23 cellular contexts compared by ENCODE assay signal in the genomic region with DNA sequence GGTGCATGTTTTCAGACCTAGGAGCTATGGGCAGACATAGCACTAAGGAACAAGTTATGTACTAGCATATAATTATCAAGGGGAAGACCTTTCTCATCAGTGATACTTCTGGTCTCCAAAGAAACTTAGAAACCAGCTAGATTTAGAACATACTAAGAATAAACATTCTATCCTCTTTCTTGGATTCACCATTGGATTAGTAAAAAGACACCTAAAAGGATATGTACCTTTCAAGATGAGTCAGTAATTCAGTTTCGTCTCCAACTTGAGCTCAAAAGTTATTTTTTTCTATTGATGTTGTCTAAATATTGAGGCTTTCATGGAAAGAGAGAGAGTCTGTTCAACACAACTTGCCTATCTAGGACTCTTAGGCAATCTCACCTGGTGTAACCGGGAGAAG. TPM values are rescaled to one million over a fixed set of nuclear protein-coding genes. Genes with fewer than 3 reads are reported as not detected.
DNase-seq lines count a peak whose midpoint lies in the region; ATAC-seq and TF ChIP-seq lines count a peak whose summit lies in the region.
"Had no signal": no experiment of that assay in that cellular context is flagged by ENCODE, and none has a peak within 500 bp of the region (broad histone marks: within the 10 kb centered on the region; RNA-seq: fewer than 3 reads in every experiment).

No MANE protein-coding gene starts in this region.

- no peaks in the 10 kb centered on the region for H3K79me2 ChIP-seq in OCI-LY3 (ENCODE audit: low read length)

- peaks cover 18% of the 10 kb centered on the region for H4K20me1 ChIP-seq in OCI-LY3 (ENCODE audit: insufficient read depth, low read length)

- H3K36me3 ChIP-seq in OCI-LY3 (replicated peaks; ENCODE audit: low read depth, low read length): peaks cover 27% of the 10 kb centered on the region

- intact Hi-C loops in activated CD8-positive, alpha-beta T cell treated with anti-CD3 and anti-CD28 coated beads for 36 hours (cut with micrococcal nuclease): no loop called here

- H3K4me1 ChIP-seq in OCI-LY3 (ENCODE audit: low read length): peaks cover 19% of the 10 kb centered on the region
- H3K4me1 ChIP-seq: A549, BE2C had no signal

- CTCF ChIA-PET in activated CD8-positive, alpha-beta T cell treated with anti-CD3 and anti-CD28 coated beads for 36 hours (lab: Charles Lee): interaction anchor here (6.5 kb wide), 1 partner anchor 13 kb away, joined by 73 read pairs; a partner anchor contains a TSS
- CTCF ChIA-PET in activated CD8-positive, alpha-beta T cell treated with anti-CD3 and anti-CD28 coated beads, Interleukin-2, amount 10 ng/mL, durations not matched to agents 7 days and 5 days (lab: Charles Lee): interaction anchor here (1.4 to 6.6 kb wide), 2 partner anchors 12 to 15 kb away, joined by 3 to 80 read pairs; a partner anchor contains a TSS

- no peaks in the 10 kb centered on the region for H3K27me3 Mint-ChIP-seq in activated CD8-positive, alpha-beta T cell treated with anti-CD3 and anti-CD28 coated beads for 36 hours
- no peaks in the 10 kb centered on the region for H3K27me3 Mint-ChIP-seq in activated CD8-positive, alpha-beta T cell treated with anti-CD3 and anti-CD28 coated beads, Interleukin-2, amount 10 ng/mL, durations not matched to agents 7 days and 5 days (ENCODE audit: low read depth)
- H3K27me3 Mint-ChIP-seq: CD4-positive, alpha-beta T cell; CD8-positive, alpha-beta memory T cell had no signal

- no peaks in the 10 kb centered on the region for H3K27me3 ChIP-seq in OCI-LY3 (ENCODE audit: low read depth, low read length)
- H3K27me3 ChIP-seq: BE2C; BLaER1 treated with 17β-estradiol and CSF1 and Interleukin-3, amounts not matched to agents 10 nM and 100 nM had no signal

- no peak for DNase-seq in activated CD8-positive, alpha-beta T cell treated with anti-CD3 and anti-CD28 coated beads for 36 hours
- no peak for DNase-seq in activated CD8-positive, alpha-beta T cell treated with anti-CD3 and anti-CD28 coated beads, Interleukin-2, amount 10 ng/mL, durations not matched to agents 7 days and 5 days
- peak; percentile 31 for DNase-seq in GM12865 (ENCODE audit: low read depth)
- DNase-seq in stimulated activated effector memory CD8-positive, alpha-beta T cell treated with anti-CD3 and anti-CD28 coated beads, Interleukin-12 subunit alpha, Interleukin-12 subunit beta, amount 100 ng/mL, for 72 hours (ENCODE audit: low spot score in 2 of 2): no peak
- no peak for DNase-seq in SIG-M5 treated with dmso at 0.1 percent for 504 hours (lab: John Stamatoyannopoulos, UW; ENCODE audit: unreplicated experiment)
- DNase-seq: 8988T; ACHN; AML-193; BE2C; CD4-positive, alpha-beta T cell; CD8-positive, alpha-beta memory T cell; DMS 273 treated with DMSO at 0.1 percent for 48 hours; DMS79; EL; GDM1; GM23248; H7; HCEC 1CT had no signal

- no peak overlapping the region for H3K27ac ChIP-seq in OCI-LY3 (ENCODE audit: low read length)
- H3K27ac ChIP-seq: A549; BLaER1 treated with 17β-estradiol and CSF1 and Interleukin-3, amounts not matched to agents 10 nM and 100 nM; GM23248 had no signal

- no peaks in the 10 kb centered on the region for H3K9me3 ChIP-seq in OCI-LY3 (ENCODE audit: insufficient read depth, low read length)
- H3K9me3 ChIP-seq: A549; BE2C; BLaER1 treated with 17β-estradiol and CSF1 and Interleukin-3, amounts not matched to agents 10 nM and 100 nM had no signal

- H3K9ac ChIP-seq in OCI-LY3 (ENCODE audit: low read length): no peak overlapping the region
- H3K9ac ChIP-seq: BLaER1 treated with 17β-estradiol and CSF1 and Interleukin-3, amounts not matched to agents 10 nM and 100 nM; GM23248 had no signal

- no peaks in the 10 kb centered on the region for H3K36me3 Mint-ChIP-seq in activated CD8-positive, alpha-beta T cell treated with anti-CD3 and anti-CD28 coated beads for 36 hours (ENCODE audit: low read depth)
- H3K36me3 Mint-ChIP-seq in activated CD8-positive, alpha-beta T cell treated with anti-CD3 and anti-CD28 coated beads, Interleukin-2, amount 10 ng/mL, durations not matched to agents 7 days and 5 days (ENCODE audit: low read depth): peaks cover 5% of the 10 kb centered on the region
- peaks cover 34% of the 10 kb centered on the region for H3K36me3 Mint-ChIP-seq in stimulated activated effector memory CD8-positive, alpha-beta T cell treated with anti-CD3 and anti-CD28 coated beads, Interleukin-12 subunit alpha, Interleukin-12 subunit beta, amount 100 ng/mL, for 72 hours

- H3K4me3 ChIP-seq in GM12865 (ENCODE audit: low read depth, low read length) (no peak overlapping the region), OCI-LY3 (ENCODE audit: low read length) (no peak overlapping the region)
- H3K4me3 ChIP-seq: A549; BLaER1 treated with 17β-estradiol and CSF1 and Interleukin-3, amounts not matched to agents 10 nM and 100 nM; GM23248 had no signal

- POLR2A ChIA-PET in activated CD8-positive, alpha-beta T cell treated with anti-CD3 and anti-CD28 coated beads for 36 hours (lab: Charles Lee): interaction anchor here (0.9 to 1.0 kb wide), 2 partner anchors 20 to 23 kb away, joined by 3 to 5 read pairs; no protein-coding TSS in a partner anchor
- POLR2A ChIA-PET in activated CD8-positive, alpha-beta T cell treated with anti-CD3 and anti-CD28 coated beads, Interleukin-2, amount 10 ng/mL, durations not matched to agents 7 days and 5 days (lab: Charles Lee): interaction anchor here (0.7 kb wide), 1 partner anchor 13 kb away, joined by 8 read pairs; no protein-coding TSS in a partner anchor

- peaks cover 22% of the 10 kb centered on the region for H3K4me1 Mint-ChIP-seq in activated CD8-positive, alpha-beta T cell treated with anti-CD3 and anti-CD28 coated beads for 36 hours (ENCODE audit: low read depth)
- peaks cover 13% of the 10 kb centered on the region for H3K4me1 Mint-ChIP-seq in activated CD8-positive, alpha-beta T cell treated with anti-CD3 and anti-CD28 coated beads, Interleukin-2, amount 10 ng/mL, durations not matched to agents 7 days and 5 days (ENCODE audit: low read depth)
- H3K4me1 Mint-ChIP-seq in stimulated activated effector memory CD8-positive, alpha-beta T cell treated with anti-CD3 and anti-CD28 coated beads, Interleukin-12 subunit alpha, Interleukin-12 subunit beta, amount 100 ng/mL, for 72 hours: peaks cover 5% of the 10 kb centered on the region

- no peak overlapping the region for H2AFZ ChIP-seq in OCI-LY3 (ENCODE audit: low read depth, low read length)
- H2AFZ ChIP-seq: GM23248 had no signal

- no peaks in the 10 kb centered on the region for H3K9me3 Mint-ChIP-seq in activated CD8-positive, alpha-beta T cell treated with anti-CD3 and anti-CD28 coated beads for 36 hours
- H3K9me3 Mint-ChIP-seq in activated CD8-positive, alpha-beta T cell treated with anti-CD3 and anti-CD28 coated beads, Interleukin-2, amount 10 ng/mL, durations not matched to agents 7 days and 5 days (ENCODE audit: insufficient read depth): no peaks in the 10 kb centered on the region
- no peaks in the 10 kb centered on the region for H3K9me3 Mint-ChIP-seq in stimulated activated effector memory CD8-positive, alpha-beta T cell treated with anti-CD3 and anti-CD28 coated beads, Interleukin-12 subunit alpha, Interleukin-12 subunit beta, amount 100 ng/mL, for 72 hours
- H3K9me3 Mint-ChIP-seq: CD14-positive monocyte; CD4-positive, alpha-beta T cell; CD8-positive, alpha-beta memory T cell had no signal

- ATAC-seq in activated CD8-positive, alpha-beta T cell treated with anti-CD3 and anti-CD28 coated beads for 36 hours: peak; percentile 30
- no peak for ATAC-seq in activated CD8-positive, alpha-beta T cell treated with anti-CD3 and anti-CD28 coated beads, Interleukin-2, amount 10 ng/mL, durations not matched to agents 7 days and 5 days
- ATAC-seq in stimulated activated effector memory CD8-positive, alpha-beta T cell treated with anti-CD3 and anti-CD28 coated beads, Interleukin-12 subunit alpha, Interleukin-12 subunit beta, amount 100 ng/mL, for 72 hours: peak; percentile 32
- ATAC-seq in GM18861 (IDR thresholded peaks at IDR 0.05; ENCODE audit: unreplicated experiment): no peak
- ATAC-seq: A549 had no signal

- TF ChIP-seq CTCF in activated CD8-positive, alpha-beta T cell treated with anti-CD3 and anti-CD28 coated beads for 36 hours (IDR thresholded peaks at IDR 0.05): no peak
- TF ChIP-seq CTCF in GM12865 (IDR thresholded peaks at IDR 0.05; ENCODE audit: insufficient read depth, low read depth, low read length, missing control alignments) (no peak), OCI-LY3 (IDR thresholded peaks at IDR 0.05; ENCODE audit: low read depth, low read length) (no peak)

- peak overlapping the region; percentile 11 for H3K4me2 ChIP-seq in OCI-LY3 (ENCODE audit: low read length)
- H3K4me2 ChIP-seq: A549; BLaER1 treated with 17β-estradiol and CSF1 and Interleukin-3, amounts not matched to agents 10 nM and 100 nM had no signal

- H3K4me3 Mint-ChIP-seq in activated CD8-positive, alpha-beta T cell treated with anti-CD3 and anti-CD28 coated beads for 36 hours: no peak overlapping the region
- no peak overlapping the region for H3K4me3 Mint-ChIP-seq in activated CD8-positive, alpha-beta T cell treated with anti-CD3 and anti-CD28 coated beads, Interleukin-2, amount 10 ng/mL, durations not matched to agents 7 days and 5 days
- H3K4me3 Mint-ChIP-seq in stimulated activated effector memory CD8-positive, alpha-beta T cell treated with anti-CD3 and anti-CD28 coated beads, Interleukin-12 subunit alpha, Interleukin-12 subunit beta, amount 100 ng/mL, for 72 hours: no peak overlapping the region
- H3K4me3 Mint-ChIP-seq: CD14-positive monocyte; CD4-positive, alpha-beta T cell; CD8-positive, alpha-beta memory T cell had no signal

- H3K27ac Mint-ChIP-seq in activated CD8-positive, alpha-beta T cell treated with anti-CD3 and anti-CD28 coated beads for 36 hours: no peak overlapping the region
- H3K27ac Mint-ChIP-seq in activated CD8-positive, alpha-beta T cell treated with anti-CD3 and anti-CD28 coated beads, Interleukin-2, amount 10 ng/mL, durations not matched to agents 7 days and 5 days: no peak overlapping the region
- H3K27ac Mint-ChIP-seq in stimulated activated effector memory CD8-positive, alpha-beta T cell treated with anti-CD3 and anti-CD28 coated beads, Interleukin-12 subunit alpha, Interleukin-12 subunit beta, amount 100 ng/mL, for 72 hours: no peak overlapping the region
- H3K27ac Mint-ChIP-seq: CD4-positive, alpha-beta T cell; CD8-positive, alpha-beta memory T cell had no signal

RNA-seq across cellular contexts. Expression of a gene that starts 13.2 kb away (rescaled TPM):
- 1 to 10 TPM; 5.6 to 6.2 TPM for total RNA-seq in activated CD8-positive, alpha-beta T cell treated with anti-CD3 and anti-CD28 coated beads for 36 hours
- total RNA-seq in activated CD8-positive, alpha-beta T cell treated with anti-CD3 and anti-CD28 coated beads, Interleukin-2, amount 10 ng/mL, durations not matched to agents 7 days and 5 days: 1 to 10 TPM; 3.7 to 4.1 TPM

RNA-seq across cellular contexts. Expression of a gene that starts 24.5 kb away (rescaled TPM):
- 100 to 1,000 TPM; 157 to 175 TPM for total RNA-seq in activated CD8-positive, alpha-beta T cell treated with anti-CD3 and anti-CD28 coated beads for 36 hours
- total RNA-seq in activated CD8-positive, alpha-beta T cell treated with anti-CD3 and anti-CD28 coated beads, Interleukin-2, amount 10 ng/mL, durations not matched to agents 7 days and 5 days: 100 to 1,000 TPM; 155 to 174 TPM

RNA-seq across cellular contexts. Expression of a gene that starts 25.0 kb away (rescaled TPM):
- total RNA-seq in activated CD8-positive, alpha-beta T cell treated with anti-CD3 and anti-CD28 coated beads for 36 hours: 10 to 100 TPM; 13.6 to 14.9 TPM
- total RNA-seq in activated CD8-positive, alpha-beta T cell treated with anti-CD3 and anti-CD28 coated beads, Interleukin-2, amount 10 ng/mL, durations not matched to agents 7 days and 5 days: 10 to 100 TPM; 20.3 to 22.6 TPM

Comparison
In these comparisons a context has a peak if more than half of its experiments do, and no peak if none do; other contexts are left out.
1. ATAC-seq: peak in activated CD8-positive, alpha-beta T cell treated with anti-CD3 and anti-CD28 coated beads for 36 hours (single experiment) and stimulated activated effector memory CD8-positive, alpha-beta T cell treated with anti-CD3 and anti-CD28 coated beads, Interleukin-12 subunit alpha, Interleukin-12 subunit beta, amount 100 ng/mL, for 72 hours (single experiment); none in activated CD8-positive, alpha-beta T cell treated with anti-CD3 and anti-CD28 coated beads, Interleukin-2, amount 10 ng/mL, durations not matched to agents 7 days and 5 days (single experiment) and GM18861 (single experiment).